In the genomic region with DNA sequence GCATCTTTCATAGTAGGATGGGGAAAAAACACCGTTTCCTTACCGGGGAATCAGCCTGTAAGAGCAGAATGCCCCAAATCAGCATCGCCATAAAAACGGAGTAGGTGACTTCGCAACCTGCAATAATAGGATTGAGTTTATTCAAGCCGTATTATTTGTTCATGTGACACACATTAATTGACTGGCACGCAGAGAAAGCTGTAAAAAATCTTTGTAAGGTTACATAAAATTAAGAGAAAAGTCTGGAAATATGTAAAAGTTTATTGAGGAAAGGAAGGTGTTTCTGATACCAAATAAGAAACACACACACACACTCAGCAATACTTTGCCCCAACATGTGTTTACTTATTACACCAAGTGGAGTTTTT, we compare ENCODE assay signal across 8 cellular contexts. TPM values are rescaled to one million over a fixed set of nuclear protein-coding genes. Genes with fewer than 3 reads are reported as not detected.
A peak's percentile ranks its signal among the peaks of the same experiment; 100 is the strongest.
DNase-seq lines count a peak whose midpoint lies in the region; ATAC-seq and TF ChIP-seq lines count a peak whose summit lies in the region.

No MANE protein-coding gene starts in this region.

- H3K4me2 ChIP-seq in mesendoderm (ENCODE audit: low read length), result peak overlapping the region; percentile 30

- intact Hi-C loops in cardiac septum (cut with DNase I), result loop anchor here (5.0 kb wide), 1 partner anchor 37 kb away; no protein-coding TSS in a partner anchor
- intact Hi-C loops in posterior cingulate gyrus (cut with DNase I), result loop anchor here (1.0 kb wide), 2 partner anchors 52 to 60 kb away; a partner anchor contains a TSS

- peak overlapping the region; percentile 84 for H3K56ac ChIP-seq in mesendoderm (ENCODE audit: low read length)

- no peak overlapping the region for H3K23ac ChIP-seq in mesendoderm (ENCODE audit: low read length)

- H3K79me2 ChIP-seq in mesendoderm (ENCODE audit: control insufficient read depth, insufficient read depth, low read length), result peaks cover 26% of the 10 kb centered on the region

- no peak overlapping the region for H2BK15ac ChIP-seq in mesendoderm (replicated peaks; ENCODE audit: low read depth)

- H3K27me3 ChIP-seq in cardiac muscle cell (no peaks in the 10 kb centered on the region), brain microvascular endothelial cell (replicated peaks) (no peaks in the 10 kb centered on the region), mesendoderm (ENCODE audit: insufficient read depth, low read length, poor library complexity) (no peaks in the 10 kb centered on the region), upper lobe of left lung (no peaks in the 10 kb centered on the region)

- H3K36me3 ChIP-seq in cardiac muscle cell (no peaks in the 10 kb centered on the region), brain microvascular endothelial cell (replicated peaks) (no peaks in the 10 kb centered on the region), mesendoderm (ENCODE audit: control insufficient read depth, insufficient read depth, low read length) (no peaks in the 10 kb centered on the region), upper lobe of left lung (no peaks in the 10 kb centered on the region)

- TF ChIP-seq CTCF in cardiac muscle cell (IDR thresholded peaks at IDR 0.05; ENCODE audit: low read depth, low read length) (no peak), brain microvascular endothelial cell (IDR thresholded peaks at IDR 0.05; ENCODE audit: low read depth, low read length, missing control alignments) (no peak), upper lobe of left lung (IDR thresholded peaks at IDR 0.05) (no peak)

- in situ Hi-C loops in brain microvascular endothelial cell (cut with HindIII; ENCODE audit: low pct_ligation_motif_present, low sequenced_read_pairs), result no loop called here

- peak overlapping the region; percentile 67 for H2BK5ac ChIP-seq in mesendoderm (ENCODE audit: low read length)

- H2AK5ac ChIP-seq in mesendoderm (ENCODE audit: low read length), result no peak overlapping the region

- peak overlapping the region; percentile 74 for H3K4me3 ChIP-seq in cardiac muscle cell
- peak overlapping the region; percentile 87 for H3K4me3 ChIP-seq in brain microvascular endothelial cell (ENCODE audit: low read depth, low read length)
- H3K4me3 ChIP-seq in mesendoderm (ENCODE audit: low read length), result peak overlapping the region; percentile 13
- H3K4me3 ChIP-seq in upper lobe of left lung, result peak overlapping the region; percentile 51 to 95 (median 84)

- peak overlapping the region; percentile 42 for H3K9ac ChIP-seq in mesendoderm (ENCODE audit: low read length)

- TF ChIP-seq EP300 in upper lobe of left lung (IDR thresholded peaks at IDR 0.05), result no peak

- no peak for ATAC-seq in upper lobe of left lung (ENCODE audit: low FRiP score in 2 of 2)
- no peak for ATAC-seq in GM19467 (IDR thresholded peaks at IDR 0.05; ENCODE audit: unreplicated experiment)

- no peak overlapping the region for H4K8ac ChIP-seq in mesendoderm (ENCODE audit: low read depth, low read length)

- H3K27ac ChIP-seq in cardiac muscle cell (peak overlapping the region; percentile 84), brain microvascular endothelial cell (no peak overlapping the region), mesendoderm (ENCODE audit: low read depth, low read length) (peak overlapping the region; percentile 71), upper lobe of left lung (peak overlapping the region; percentile 72 to 93 (median 88))

- no peaks in the 10 kb centered on the region for H3K9me3 ChIP-seq in cardiac muscle cell (ENCODE audit: low read depth)
- H3K9me3 ChIP-seq in upper lobe of left lung, result no peaks in the 10 kb centered on the region

- WGBS in mesendoderm (ENCODE audit: extremely low coverage, insufficient coverage, low lambda C conversion rate), result no CpG with 5 or more reads among the region's 7 CpGs
- 16 to 17% methylated on average over 7 of the region's 7 CpGs for WGBS in upper lobe of left lung, 2 donors

- H3K18ac ChIP-seq in mesendoderm (ENCODE audit: low read length), result peak overlapping the region; percentile 7

- TF ChIP-seq POLR2A in upper lobe of left lung (IDR thresholded peaks at IDR 0.05), result no peak

- peaks cover 4% of the 10 kb centered on the region for H3K79me1 ChIP-seq in mesendoderm (ENCODE audit: low read length)

- no peak overlapping the region for H3K4ac ChIP-seq in mesendoderm (ENCODE audit: low read depth, low read length)

- no peak overlapping the region for H2BK120ac ChIP-seq in mesendoderm (ENCODE audit: low read depth, low read length)

- H3K4me1 ChIP-seq in cardiac muscle cell (ENCODE audit: low read depth) (peaks cover 12% of the 10 kb centered on the region), mesendoderm (ENCODE audit: control insufficient read depth, low read depth, low read length) (peaks cover 4% of the 10 kb centered on the region), upper lobe of left lung (peaks cover 8 to 16% (median 11%) of the 10 kb centered on the region in 4 donors)

- DNase-seq in cardiac muscle cell (ENCODE audit: low read depth in 1 of 2, low spot score in 1 of 2), result no peak
- no peak for DNase-seq in cardiac septum (ENCODE audit: low spot score)
- no peak for DNase-seq in brain microvascular endothelial cell
- no peak for DNase-seq in mesendoderm
- DNase-seq in upper lobe of left lung, result no peak
- DNase-seq in MV-4-11 (lab: John Stamatoyannopoulos, UW), result no peak
- no peak for DNase-seq in posterior cingulate gyrus

- no peak overlapping the region for H4K5ac ChIP-seq in mesendoderm (ENCODE audit: low read length)

RNA-seq across cellular contexts. Expression of a gene that starts 0.6 kb away (rescaled TPM):
- total RNA-seq in cardiac muscle cell, result 30.6 and 38.4 TPM in 2 replicates
- polyA plus RNA-seq in cardiac muscle cell, result 26.0 and 34.3 TPM in 2 replicates
- total RNA-seq in cardiac septum, result 29.0 TPM
- polyA plus RNA-seq in mesendoderm (2013, experiment 1 of 2), result 22.2 TPM
- polyA plus RNA-seq in mesendoderm (2013, experiment 2 of 2), result 21.9 TPM
- total RNA-seq in upper lobe of left lung, result 100 to 1,000 TPM in 1 of 6 donors, 10 to 100 TPM in 5; 14.3 to 116 (median 31.1) TPM

RNA-seq across cellular contexts. Expression of a gene that starts 59.7 kb away (rescaled TPM):
- 20.5 and 29.6 TPM in 2 replicates for total RNA-seq in cardiac muscle cell
- 10.4 and 15.0 TPM in 2 replicates for polyA plus RNA-seq in cardiac muscle cell
- total RNA-seq in cardiac septum, result 24.3 TPM
- 23.4 TPM for polyA plus RNA-seq in mesendoderm (2013, experiment 1 of 2)
- polyA plus RNA-seq in mesendoderm (2013, experiment 2 of 2), result 26.6 TPM
- total RNA-seq in upper lobe of left lung, result 10 to 100 TPM; 20.4 to 68.1 (median 48.0) TPM

Comparison
In these comparisons a context has a peak if more than half of its experiments do, and no peak if none do; other contexts are left out.
1. H3K4me3 ChIP-seq: peak in every context shown above with its lines; median percentile 87 in brain microvascular endothelial cell; 84 in upper lobe of left lung; 74 in cardiac muscle cell; 13 in mesendoderm.